ENCODE assay signal across 7 cellular contexts in genomic region chr1:205493241-205494085, GRCh38. TPM values are rescaled to one million over a fixed set of nuclear protein-coding genes. Genes with fewer than 3 reads are reported as not detected.
DNase-seq lines count a peak whose midpoint lies in the region; ATAC-seq and TF ChIP-seq lines count a peak whose summit lies in the region.

No MANE protein-coding gene starts in this region.

- H3K27ac ChIP-seq in HCT116 (ENCODE audit: low read depth, low read length) (no peak overlapping the region), SJCRH30 (no peak overlapping the region)

- intact Hi-C loops in HCT116 (cut with micrococcal nuclease), result no loop called here

- H3K4me3 Mint-ChIP-seq in stimulated activated effector memory CD8-positive, alpha-beta T cell treated with anti-CD3 and anti-CD28 coated beads, Interleukin-12 subunit alpha, Interleukin-12 subunit beta, amount 100 ng/mL, for 72 hours, result no peak overlapping the region
- H3K4me3 Mint-ChIP-seq in WTC11, result no peak overlapping the region

- H3K36me3 ChIP-seq in HCT116 (ENCODE audit: control insufficient read depth in 1 of 2, insufficient read depth in 2 of 2, low read length in 2 of 2), result no peaks in the 10 kb centered on the region
- no peaks in the 10 kb centered on the region for H3K36me3 ChIP-seq in SJCRH30

- H4K20me1 ChIP-seq in HCT116 (ENCODE audit: insufficient read depth), result no peaks in the 10 kb centered on the region

- H3K9ac ChIP-seq in HCT116 (ENCODE audit: low read length), result no peak overlapping the region

- BruUV-seq in HCT116 (replicated peaks; lab: Mats Ljungman, UMichigan), result no TSS peak

- H3K9me3 Mint-ChIP-seq in stimulated activated effector memory CD8-positive, alpha-beta T cell treated with anti-CD3 and anti-CD28 coated beads, Interleukin-12 subunit alpha, Interleukin-12 subunit beta, amount 100 ng/mL, for 72 hours, result no peaks in the 10 kb centered on the region
- peaks cover 8% of the 10 kb centered on the region for H3K9me3 Mint-ChIP-seq in WTC11

- TF ChIP-seq RAD21 in HCT116 (IDR thresholded peaks at IDR 0.05; ENCODE audit: low read depth), result no peak

- no peak overlapping the region for H3K27ac Mint-ChIP-seq in stimulated activated effector memory CD8-positive, alpha-beta T cell treated with anti-CD3 and anti-CD28 coated beads, Interleukin-12 subunit alpha, Interleukin-12 subunit beta, amount 100 ng/mL, for 72 hours
- H3K27ac Mint-ChIP-seq in WTC11, result no peak overlapping the region

- H3K4me2 ChIP-seq in HCT116 (ENCODE audit: low read length), result peak overlapping the region; percentile 49

- no peaks in the 10 kb centered on the region for H3K79me2 ChIP-seq in HCT116 (ENCODE audit: insufficient read depth, low read length)

- H3K4me1 Mint-ChIP-seq in stimulated activated effector memory CD8-positive, alpha-beta T cell treated with anti-CD3 and anti-CD28 coated beads, Interleukin-12 subunit alpha, Interleukin-12 subunit beta, amount 100 ng/mL, for 72 hours, result peaks cover 10% of the 10 kb centered on the region
- peaks cover 43% of the 10 kb centered on the region for H3K4me1 Mint-ChIP-seq in WTC11

- H3K4me1 ChIP-seq in HCT116 (ENCODE audit: control insufficient read depth in 1 of 2, insufficient read depth in 2 of 2, low read length in 2 of 2) (peaks cover 17 to 22% of the 10 kb centered on the region in 2 experiments), SJCRH30 (peaks cover 18% of the 10 kb centered on the region)

- POLR2A ChIA-PET in HCT116 (lab: Charles Lee) (no interaction called here), WTC11 (lab: Charles Lee) (interaction anchor here (1.2 to 2.0 kb wide), 2 partner anchors 30 to 37 kb away, joined by 3 to 11 read pairs; no protein-coding TSS in a partner anchor)

- H3K9me3 ChIP-seq in HCT116 (ENCODE audit: control insufficient read depth in 1 of 2, insufficient read depth in 1 of 2, low read depth in 1 of 2, low read length in 2 of 2), result no peaks in the 10 kb centered on the region
- H3K9me3 ChIP-seq in SJCRH30 (replicated peaks), result no peaks in the 10 kb centered on the region

- RAD21 ChIA-PET in HCT116 (lab: Charles Lee; ENCODE audit: low non-redundant PET in 1 of 2, low total read pairs in 2 of 2, uncharacterized antibody in 2 of 2, unreplicated experiment in 2 of 2), result interaction anchor here (0.8 to 1.0 kb wide), 2 partner anchors 31 kb away, joined by 3 read pairs; no protein-coding TSS in a partner anchor

- H3K9me2 ChIP-seq in HCT116 (ENCODE audit: insufficient read depth), result no peaks in the 10 kb centered on the region

- TF ChIP-seq CTCF in HCT116 (IDR thresholded peaks at IDR 0.05 in 2 of 3, conservative IDR thresholded peaks at IDR 0.05 in 1 of 3; ENCODE audit: borderline replicate concordance in 1 of 3, insufficient read depth in 1 of 3, low read depth in 2 of 3, low read length in 2 of 3) (no peak), WTC11 (IDR thresholded peaks at IDR 0.05) (no peak)

- ATAC-seq in HCT116 (peak; percentile 81), WTC11 (no peak)
- ATAC-seq in stimulated activated effector memory CD8-positive, alpha-beta T cell treated with anti-CD3 and anti-CD28 coated beads, Interleukin-12 subunit alpha, Interleukin-12 subunit beta, amount 100 ng/mL, for 72 hours, result peak; percentile 87

- CTCF ChIA-PET in HCT116 (lab: Charles Lee), result interaction anchor here (0.8 to 12.3 kb wide), 5 partner anchors 8 to 139 kb away, joined by 3 to 200 read pairs (median 3); no protein-coding TSS in a partner anchor
- CTCF ChIA-PET in WTC11 (lab: Charles Lee), result interaction anchor here (1.0 to 24.0 kb wide), 15 partner anchors 9 to 431 kb away, joined by 3 to 613 read pairs (median 4); partner anchors contain the start of genes BLACAT1 and CDK18

- DNase-seq in HCT116 (ENCODE audit: low read depth, low spot score), result no peak
- peak; percentile 62 to 64 for DNase-seq in SJCRH30
- DNase-seq in foreskin melanocyte, result peak; percentile 50
- no peak for DNase-seq in stimulated activated effector memory CD8-positive, alpha-beta T cell treated with anti-CD3 and anti-CD28 coated beads, Interleukin-12 subunit alpha, Interleukin-12 subunit beta, amount 100 ng/mL, for 72 hours (ENCODE audit: low spot score in 2 of 2)
- no peak for DNase-seq in WTC11 (ENCODE audit: low spot score)
- no peak for DNase-seq in GDM1 (lab: John Stamatoyannopoulos, UW)
- DNase-seq in SW 1271 (lab: John Stamatoyannopoulos, UW), result no peak

- no peak overlapping the region for H2AFZ ChIP-seq in HCT116 (ENCODE audit: low read depth, low read length, poor library complexity, severe bottlenecking)

- peaks cover 24% of the 10 kb centered on the region for H3K27me3 Mint-ChIP-seq in WTC11 (ENCODE audit: low read depth)

- H3K36me3 Mint-ChIP-seq in stimulated activated effector memory CD8-positive, alpha-beta T cell treated with anti-CD3 and anti-CD28 coated beads, Interleukin-12 subunit alpha, Interleukin-12 subunit beta, amount 100 ng/mL, for 72 hours, result no peaks in the 10 kb centered on the region
- H3K36me3 Mint-ChIP-seq in WTC11, result no peaks in the 10 kb centered on the region

- H3K27me3 ChIP-seq in HCT116 (ENCODE audit: insufficient read depth, low read length), result no peaks in the 10 kb centered on the region
- H3K27me3 ChIP-seq in SJCRH30, result 0 out of 2 replicates have a peak, but pooled peaks cover 11% of the 10 kb centered on the region

- TF ChIP-seq POLR2A in HCT116 (IDR thresholded peaks at IDR 0.05; ENCODE audit: borderline replicate concordance, extremely low read depth, insufficient read depth, insufficient read length), result no peak

- H3K4me3 ChIP-seq in HCT116 (replicated peaks in 1 of 2; ENCODE audit: low read depth in 1 of 2, low read length in 2 of 2), result no peak overlapping the region
- H3K4me3 ChIP-seq in SJCRH30, result no peak overlapping the region

TF ChIP-seq in HCT116, 20 proteins besides CTCF, POLR2A, EP300 and RAD21 (continues in another document):
- no peak for TF ChIP-seq ZBTB33 (IDR thresholded peaks at IDR 0.05; ENCODE audit: extremely low read depth, insufficient replicate concordance, low read length)
- TF ChIP-seq SP1 (IDR thresholded peaks at IDR 0.05; ENCODE audit: low read depth), result no peak
- no peak for TF ChIP-seq TCF7L2 (IDR thresholded peaks at IDR 0.05; ENCODE audit: borderline replicate concordance, extremely low read depth, insufficient read depth, insufficient read length)
- no peak for TF ChIP-seq SIN3A (IDR thresholded peaks at IDR 0.05; ENCODE audit: low read depth)
- no peak for TF ChIP-seq CEBPB (IDR thresholded peaks at IDR 0.05; ENCODE audit: low read depth)
- TF ChIP-seq JUND (IDR thresholded peaks at IDR 0.05), result no peak
- no peak for TF ChIP-seq EZH2phosphoT487 (IDR thresholded peaks at IDR 0.05; ENCODE audit: borderline replicate concordance)

TF ChIP-seq in WTC11, 78 proteins besides CTCF, POLR2A, EP300 and RAD21:
- TF ChIP-seq IRF1 (CRISPR knock-in tag; IDR thresholded peaks at IDR 0.05), result no peak

RNA-seq across cellular contexts. Expression of gene CDK18, which starts 11.0 kb away (rescaled TPM):
- 32.0 TPM for total RNA-seq in HCT116 (2021; ENCODE audit: unreplicated experiment)
- 30.5 and 30.7 TPM in 2 replicates for polyA plus RNA-seq in HCT116 (2012)
- 1.1 and 2.1 TPM in 2 replicates for total RNA-seq in SJCRH30 (2014; rRNA removed; shearing (Covaris generic))
- 62.1 to 71.9 TPM (median 64.7 TPM) in 3 replicates for total RNA-seq in WTC11 (2021)

RNA-seq across cellular contexts. Expression of gene BLACAT1, which starts 37.6 kb away (rescaled TPM):
- total RNA-seq in HCT116 (2021; ENCODE audit: unreplicated experiment) (3.9 TPM), WTC11 (2021) (5.2 to 9.8 TPM (median 5.3 TPM) in 3 replicates)
- polyA plus RNA-seq in HCT116 (2012), result 3.2 and 4.4 TPM in 2 replicates
- 1.1 and 1.4 TPM in 2 replicates for total RNA-seq in SJCRH30 (2014; rRNA removed; shearing (Covaris generic))

Comparison
In these comparisons a context has a peak if more than half of its experiments do, and no peak if none do; other contexts are left out.
1. DNase-seq: peak in SJCRH30 (2 of 2) and foreskin melanocyte (single experiment); none in HCT116 (single experiment), stimulated activated effector memory CD8-positive, alpha-beta T cell treated with anti-CD3 and anti-CD28 coated beads, Interleukin-12 subunit alpha, Interleukin-12 subunit beta, amount 100 ng/mL, for 72 hours (0 of 2), WTC11 (single experiment), GDM1 (single experiment) and SW 1271 (0 of 2).
2. RNA of gene CDK18, which starts 11.0 kb away (total RNA-seq): 62.1 to 71.9 TPM in WTC11 and 32.0 TPM in HCT116 (single experiment); 1.1 to 2.1 TPM in SJCRH30; every median in the first group is over 10 times any median in the second.